In the genomic region with DNA sequence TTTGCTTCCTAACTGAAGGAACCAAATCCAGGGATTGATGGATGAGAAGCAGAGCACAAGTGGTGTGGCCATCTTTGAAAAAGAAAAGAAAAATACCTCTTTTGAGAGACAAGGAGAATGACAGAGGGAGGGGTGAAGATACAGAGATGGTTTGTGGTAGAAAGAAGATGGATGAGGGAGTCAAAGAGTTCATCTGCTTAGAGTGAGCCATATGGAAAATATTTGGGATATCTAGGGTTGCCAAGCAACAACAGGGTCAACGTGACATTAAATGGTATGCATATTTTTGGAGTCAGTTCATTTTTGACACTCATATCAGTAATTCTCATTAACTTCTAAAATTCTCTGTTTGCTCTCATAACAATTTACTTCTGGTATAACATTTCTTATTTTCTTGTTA, we compare ENCODE assay signal across 1 cellular context.
TF ChIP-seq lines count a peak whose summit lies in the region.

No MANE protein-coding gene starts in this region.

TF ChIP-seq in endothelial cell of umbilical vein, 7 proteins besides CTCF, POLR2A, EP300 and RAD21:
- TF ChIP-seq, protein P1, sequence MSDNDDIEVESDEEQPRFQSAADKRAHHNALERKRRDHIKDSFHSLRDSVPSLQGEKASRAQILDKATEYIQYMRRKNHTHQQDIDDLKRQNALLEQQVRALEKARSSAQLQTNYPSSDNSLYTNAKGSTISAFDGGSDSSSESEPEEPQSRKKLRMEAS (IDR thresholded peaks at IDR 0.05; ENCODE audit: insufficient read depth, insufficient read length), result no peak
- TF ChIP-seq EZH2 (IDR thresholded peaks at IDR 0.05; ENCODE audit: borderline replicate concordance, low read depth, low read length, severe bottlenecking) (no peak), MYC (IDR thresholded peaks at IDR 0.05; ENCODE audit: low read depth, low read length) (no peak), FOS (IDR thresholded peaks at IDR 0.05; ENCODE audit: borderline replicate concordance, insufficient read depth, low read length) (no peak), POLR2AphosphoS5 (IDR thresholded peaks at IDR 0.05; ENCODE audit: insufficient read depth, low read depth, low read length) (no peak), GATA2 (IDR thresholded peaks at IDR 0.05; ENCODE audit: insufficient read depth, insufficient read length, low read depth, low read length) (no peak), JUN (IDR thresholded peaks at IDR 0.05; ENCODE audit: borderline replicate concordance, insufficient read depth, insufficient read length, low read depth) (no peak)
